9 cellular contexts compared by ENCODE assay signal in genomic region chr3:26118165-26118564, GRCh38.
DNase-seq lines count a peak whose midpoint lies in the region; ATAC-seq and TF ChIP-seq lines count a peak whose summit lies in the region.
"Had no signal": no experiment of that assay in that cellular context is flagged by ENCODE, and none has a peak within 500 bp of the region (broad histone marks: within the 10 kb centered on the region; RNA-seq: fewer than 3 reads in every experiment).

No MANE protein-coding gene starts in this region.

- H3K27me3 ChIP-seq in neural progenitor cell (no peaks in the 10 kb centered on the region), BE2C (no peaks in the 10 kb centered on the region)

- H3K4me1 Mint-ChIP-seq in neural progenitor cell, result no peaks in the 10 kb centered on the region

- H3K4me1 ChIP-seq in neural progenitor cell, result no peaks in the 10 kb centered on the region
- H3K4me1 ChIP-seq in BE2C, result no peaks in the 10 kb centered on the region

- H3K79me2 ChIP-seq in neural progenitor cell (ENCODE audit: low read depth), result no peaks in the 10 kb centered on the region

- H3K4me3 ChIP-seq in neural progenitor cell (no peak overlapping the region), BE2C (ENCODE audit: low read depth, low read length) (no peak overlapping the region)

- no peaks in the 10 kb centered on the region for H4K20me1 ChIP-seq in neural progenitor cell (ENCODE audit: low read depth)

- H3K9me3 Mint-ChIP-seq in neural progenitor cell, result peaks cover 3% of the 10 kb centered on the region

- no peaks in the 10 kb centered on the region for H3F3A ChIP-seq in neural progenitor cell (ENCODE audit: low read depth)

- peaks cover 4% of the 10 kb centered on the region for H3K9me3 ChIP-seq in neural progenitor cell (ENCODE audit: low read depth)
- H3K9me3 ChIP-seq in BE2C, result no peaks in the 10 kb centered on the region

- H3K4me3 Mint-ChIP-seq in neural progenitor cell, result no peak overlapping the region

- H3K4me2 ChIP-seq in neural progenitor cell, result no peak overlapping the region

- no peaks in the 10 kb centered on the region for H3K27me3 Mint-ChIP-seq in neural progenitor cell (ENCODE audit: insufficient read depth, low read depth)

- H2AFZ ChIP-seq in neural progenitor cell (replicated peaks), result peak overlapping the region; percentile 67

- H3K36me3 ChIP-seq in neural progenitor cell (no peaks in the 10 kb centered on the region), BE2C (no peaks in the 10 kb centered on the region)

- H3K27ac ChIP-seq in neural progenitor cell, result no peak overlapping the region

- no peaks in the 10 kb centered on the region for H3K36me3 Mint-ChIP-seq in neural progenitor cell

- no peak overlapping the region for H3K9ac ChIP-seq in neural progenitor cell

- H3K27ac Mint-ChIP-seq in neural progenitor cell, result no peak overlapping the region

- TF ChIP-seq CTCF in neural progenitor cell (IDR thresholded peaks at IDR 0.05) (peak; percentile 51), BE2C (IDR thresholded peaks at IDR 0.05; ENCODE audit: low read depth, low read length) (no peak)

- DNase-seq in NCI-H2171 treated with DMSO at 0.1 percent for 48 hours (lab: John Stamatoyannopoulos, UW), result peak; percentile 5
- no peak for DNase-seq in NCI-H2171 (lab: John Stamatoyannopoulos, UW)
- peak; percentile 72 for DNase-seq in OCI-M1 (lab: John Stamatoyannopoulos, UW)
- peak; percentile 23 for DNase-seq in neural progenitor cell (ENCODE audit: low spot score)
- DNase-seq in NCI-H1092 treated with DMSO at 0.1 percent for 48 hours (lab: John Stamatoyannopoulos, UW), result no peak
- DNase-seq in BE2C, result no peak
- DNase-seq: NCI-H187 had no signal

- ATAC-seq in HG02870 (IDR thresholded peaks at IDR 0.05; ENCODE audit: unreplicated experiment), result peak; percentile 79
- no peak for ATAC-seq in GM21737 (IDR thresholded peaks at IDR 0.05; ENCODE audit: unreplicated experiment)

Comparison
In these comparisons a context has a peak if more than half of its experiments do, and no peak if none do; other contexts are left out.
1. DNase-seq: peak in NCI-H2171 treated with DMSO at 0.1 percent for 48 hours (single experiment), OCI-M1 (single experiment) and neural progenitor cell (single experiment); none in NCI-H2171 (single experiment), NCI-H1092 treated with DMSO at 0.1 percent for 48 hours (single experiment) and BE2C (single experiment).